Comparison of ENCODE assay signal across 1 cellular context in the genomic region with DNA sequence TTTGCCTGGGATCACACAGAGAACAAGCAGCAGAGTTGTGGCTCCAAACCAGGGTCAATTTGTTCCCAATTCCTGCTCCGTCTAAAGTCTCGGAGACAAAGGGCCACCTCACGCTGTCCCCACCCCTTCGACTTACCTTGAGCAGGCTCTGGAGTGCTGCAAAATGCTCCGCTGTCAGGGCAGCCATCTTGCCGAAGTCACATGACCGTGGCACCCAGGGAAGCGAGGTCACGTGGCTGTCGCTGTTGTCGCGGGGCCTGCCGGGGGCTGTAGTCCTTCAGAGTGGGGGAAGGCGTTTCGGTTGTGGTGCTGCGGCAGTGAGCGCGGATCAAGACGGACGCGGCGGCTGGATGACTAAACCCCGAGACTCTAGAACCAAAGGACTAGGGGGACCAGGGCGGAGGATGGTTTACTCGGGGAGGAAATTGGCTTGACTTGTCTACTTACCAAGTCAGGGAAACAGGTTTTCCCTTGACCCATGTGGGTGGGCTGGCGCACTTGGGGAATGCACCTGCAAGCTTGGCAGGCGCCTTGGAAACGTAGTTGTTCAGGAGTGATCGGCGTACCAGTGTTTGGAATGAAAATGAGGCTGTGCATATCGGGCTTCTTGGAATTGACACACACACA.
TF ChIP-seq lines count a peak whose summit lies in the region.

A gene (minus strand): TSS at position 199 of the 627 bp plus-strand sequence. CDS start 12 bp downstream, at position 187.

TF ChIP-seq in GM12878, 131 proteins besides CTCF, POLR2A, EP300 and RAD21 (continued from another document):
- peak; percentile 91; the same call in 1 of the 2 replicates for TF ChIP-seq STAT1 (conservative IDR thresholded peaks at IDR 0.05)
- TF ChIP-seq ATF7 (IDR thresholded peaks at IDR 0.05; ENCODE audit: low read depth), result peak; percentile 30; the same call in 1 of the 2 replicates
- no peak for TF ChIP-seq MYC (IDR thresholded peaks at IDR 0.05; ENCODE audit: insufficient read depth, insufficient read length, insufficient replicate concordance, low read length, severe bottlenecking)
- TF ChIP-seq, protein P1, sequence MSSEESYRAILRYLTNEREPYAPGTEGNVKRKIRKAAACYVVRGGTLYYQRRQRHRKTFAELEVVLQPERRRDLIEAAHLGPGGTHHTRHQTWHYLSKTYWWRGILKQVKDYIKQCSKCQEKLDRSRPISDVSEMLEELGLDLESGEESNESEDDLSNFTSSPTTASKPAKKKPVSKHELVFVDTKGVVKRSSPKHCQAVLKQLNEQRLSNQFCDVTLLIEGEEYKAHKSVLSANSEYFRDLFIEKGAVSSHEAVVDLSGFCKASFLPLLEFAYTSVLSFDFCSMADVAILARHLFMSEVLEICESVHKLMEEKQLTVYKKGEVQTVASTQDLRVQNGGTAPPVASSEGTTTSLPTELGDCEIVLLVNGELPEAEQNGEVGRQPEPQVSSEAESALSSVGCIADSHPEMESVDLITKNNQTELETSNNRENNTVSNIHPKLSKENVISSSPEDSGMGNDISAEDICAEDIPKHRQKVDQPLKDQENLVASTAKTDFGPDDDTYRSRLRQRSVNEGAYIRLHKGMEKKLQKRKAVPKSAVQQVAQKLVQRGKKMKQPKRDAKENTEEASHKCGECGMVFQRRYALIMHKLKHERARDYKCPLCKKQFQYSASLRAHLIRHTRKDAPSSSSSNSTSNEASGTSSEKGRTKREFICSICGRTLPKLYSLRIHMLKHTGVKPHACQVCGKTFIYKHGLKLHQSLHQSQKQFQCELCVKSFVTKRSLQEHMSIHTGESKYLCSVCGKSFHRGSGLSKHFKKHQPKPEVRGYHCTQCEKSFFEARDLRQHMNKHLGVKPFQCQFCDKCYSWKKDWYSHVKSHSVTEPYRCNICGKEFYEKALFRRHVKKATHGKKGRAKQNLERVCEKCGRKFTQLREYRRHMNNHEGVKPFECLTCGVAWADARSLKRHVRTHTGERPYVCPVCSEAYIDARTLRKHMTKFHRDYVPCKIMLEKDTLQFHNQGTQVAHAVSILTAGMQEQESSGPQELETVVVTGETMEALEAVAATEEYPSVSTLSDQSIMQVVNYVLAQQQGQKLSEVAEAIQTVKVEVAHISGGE (CRISPR knock-in tag; IDR thresholded peaks at IDR 0.05), result peak; percentile 50; the same call in 1 of the 2 replicates
- TF ChIP-seq ZZZ3 (IDR thresholded peaks at IDR 0.05; ENCODE audit: control insufficient read depth, insufficient read length, low read depth), result no peak
- no peak for TF ChIP-seq LARP7 (IDR thresholded peaks at IDR 0.05)
- no peak for TF ChIP-seq STAT3 (IDR thresholded peaks at IDR 0.05; ENCODE audit: low read depth, low read length)
- peak; percentile 79 for TF ChIP-seq RELA (IDR thresholded peaks at IDR 0.05; ENCODE audit: borderline replicate concordance, partially characterized antibody)
- peak; percentile 72 for TF ChIP-seq NR2C1 (IDR thresholded peaks at IDR 0.05)
- peak; percentile 95 for TF ChIP-seq CREM (IDR thresholded peaks at IDR 0.05; ENCODE audit: low read depth)
- peak; percentile 66; the same call in 1 of the 3 replicates for TF ChIP-seq POU2F2 (IDR thresholded peaks at IDR 0.05; ENCODE audit: borderline replicate concordance, low read depth, low read length)
- TF ChIP-seq ZNF207 (IDR thresholded peaks at IDR 0.05; ENCODE audit: borderline replicate concordance), result 0 out of 2 replicates have a peak, but pooled peaks have one; percentile 54
- TF ChIP-seq, protein P2, sequence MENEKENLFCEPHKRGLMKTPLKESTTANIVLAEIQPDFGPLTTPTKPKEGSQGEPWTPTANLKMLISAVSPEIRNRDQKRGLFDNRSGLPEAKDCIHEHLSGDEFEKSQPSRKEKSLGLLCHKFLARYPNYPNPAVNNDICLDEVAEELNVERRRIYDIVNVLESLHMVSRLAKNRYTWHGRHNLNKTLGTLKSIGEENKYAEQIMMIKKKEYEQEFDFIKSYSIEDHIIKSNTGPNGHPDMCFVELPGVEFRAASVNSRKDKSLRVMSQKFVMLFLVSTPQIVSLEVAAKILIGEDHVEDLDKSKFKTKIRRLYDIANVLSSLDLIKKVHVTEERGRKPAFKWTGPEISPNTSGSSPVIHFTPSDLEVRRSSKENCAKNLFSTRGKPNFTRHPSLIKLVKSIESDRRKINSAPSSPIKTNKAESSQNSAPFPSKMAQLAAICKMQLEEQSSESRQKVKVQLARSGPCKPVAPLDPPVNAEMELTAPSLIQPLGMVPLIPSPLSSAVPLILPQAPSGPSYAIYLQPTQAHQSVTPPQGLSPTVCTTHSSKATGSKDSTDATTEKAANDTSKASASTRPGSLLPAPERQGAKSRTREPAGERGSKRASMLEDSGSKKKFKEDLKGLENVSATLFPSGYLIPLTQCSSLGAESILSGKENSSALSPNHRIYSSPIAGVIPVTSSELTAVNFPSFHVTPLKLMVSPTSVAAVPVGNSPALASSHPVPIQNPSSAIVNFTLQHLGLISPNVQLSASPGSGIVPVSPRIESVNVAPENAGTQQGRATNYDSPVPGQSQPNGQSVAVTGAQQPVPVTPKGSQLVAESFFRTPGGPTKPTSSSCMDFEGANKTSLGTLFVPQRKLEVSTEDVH (IDR thresholded peaks at IDR 0.05; ENCODE audit: low read depth, partially characterized antibody), result no peak
- TF ChIP-seq TBL1XR1 (IDR thresholded peaks at IDR 0.05; ENCODE audit: low read depth, low read length), result 0 out of 2 replicates have a peak, but pooled peaks have one; percentile 40
- TF ChIP-seq NBN (IDR thresholded peaks at IDR 0.05), result peak; percentile 79
- TF ChIP-seq HCFC1 (IDR thresholded peaks at IDR 0.05; ENCODE audit: low read length), result peak; percentile 99
- TF ChIP-seq, protein P3, sequence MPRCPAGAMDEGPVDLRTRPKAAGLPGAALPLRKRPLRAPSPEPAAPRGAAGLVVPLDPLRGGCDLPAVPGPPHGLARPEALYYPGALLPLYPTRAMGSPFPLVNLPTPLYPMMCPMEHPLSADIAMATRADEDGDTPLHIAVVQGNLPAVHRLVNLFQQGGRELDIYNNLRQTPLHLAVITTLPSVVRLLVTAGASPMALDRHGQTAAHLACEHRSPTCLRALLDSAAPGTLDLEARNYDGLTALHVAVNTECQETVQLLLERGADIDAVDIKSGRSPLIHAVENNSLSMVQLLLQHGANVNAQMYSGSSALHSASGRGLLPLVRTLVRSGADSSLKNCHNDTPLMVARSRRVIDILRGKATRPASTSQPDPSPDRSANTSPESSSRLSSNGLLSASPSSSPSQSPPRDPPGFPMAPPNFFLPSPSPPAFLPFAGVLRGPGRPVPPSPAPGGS (IDR thresholded peaks at IDR 0.05; ENCODE audit: borderline replicate concordance, insufficient read depth, low read depth, low read length, poor library complexity, severe bottlenecking), result no peak
- peak; percentile 82 for TF ChIP-seq TCF12 (IDR thresholded peaks at IDR 0.05; ENCODE audit: low read depth, low read length)
- TF ChIP-seq RAD51 (IDR thresholded peaks at IDR 0.05), result peak; percentile 100
- TF ChIP-seq GATAD2B (conservative IDR thresholded peaks at IDR 0.05; ENCODE audit: low read depth), result 0 out of 2 replicates have a peak, but pooled peaks have one; percentile 35
- peak in 1 of 2 experiments; percentile 12; a peak in 1 of 3 replicates for TF ChIP-seq EGR1 (IDR thresholded peaks at IDR 0.05; ENCODE audit: borderline replicate concordance in 1 of 2, low read depth in 2 of 2, low read length in 2 of 2)
- TF ChIP-seq RUNX3 (IDR thresholded peaks at IDR 0.05; ENCODE audit: low read length), result peak; percentile 32
- TF ChIP-seq, protein P4, sequence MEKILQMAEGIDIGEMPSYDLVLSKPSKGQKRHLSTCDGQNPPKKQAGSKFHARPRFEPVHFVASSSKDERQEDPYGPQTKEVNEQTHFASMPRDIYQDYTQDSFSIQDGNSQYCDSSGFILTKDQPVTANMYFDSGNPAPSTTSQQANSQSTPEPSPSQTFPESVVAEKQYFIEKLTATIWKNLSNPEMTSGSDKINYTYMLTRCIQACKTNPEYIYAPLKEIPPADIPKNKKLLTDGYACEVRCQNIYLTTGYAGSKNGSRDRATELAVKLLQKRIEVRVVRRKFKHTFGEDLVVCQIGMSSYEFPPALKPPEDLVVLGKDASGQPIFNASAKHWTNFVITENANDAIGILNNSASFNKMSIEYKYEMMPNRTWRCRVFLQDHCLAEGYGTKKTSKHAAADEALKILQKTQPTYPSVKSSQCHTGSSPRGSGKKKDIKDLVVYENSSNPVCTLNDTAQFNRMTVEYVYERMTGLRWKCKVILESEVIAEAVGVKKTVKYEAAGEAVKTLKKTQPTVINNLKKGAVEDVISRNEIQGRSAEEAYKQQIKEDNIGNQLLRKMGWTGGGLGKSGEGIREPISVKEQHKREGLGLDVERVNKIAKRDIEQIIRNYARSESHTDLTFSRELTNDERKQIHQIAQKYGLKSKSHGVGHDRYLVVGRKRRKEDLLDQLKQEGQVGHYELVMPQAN (conservative IDR thresholded peaks at IDR 0.05), result peak; percentile 98
- TF ChIP-seq RB1 (IDR thresholded peaks at IDR 0.05; ENCODE audit: borderline replicate concordance), result peak; percentile 61; the same call in 1 of the 2 replicates
- TF ChIP-seq HDGF (IDR thresholded peaks at IDR 0.05), result no peak
- no peak for TF ChIP-seq MYB (IDR thresholded peaks at IDR 0.05; ENCODE audit: borderline replicate concordance, low read depth, low read length)
- TF ChIP-seq BMI1 (IDR thresholded peaks at IDR 0.05; ENCODE audit: borderline replicate concordance), result no peak
- no peak for TF ChIP-seq ZNF217 (IDR thresholded peaks at IDR 0.05)
- TF ChIP-seq, protein P5, sequence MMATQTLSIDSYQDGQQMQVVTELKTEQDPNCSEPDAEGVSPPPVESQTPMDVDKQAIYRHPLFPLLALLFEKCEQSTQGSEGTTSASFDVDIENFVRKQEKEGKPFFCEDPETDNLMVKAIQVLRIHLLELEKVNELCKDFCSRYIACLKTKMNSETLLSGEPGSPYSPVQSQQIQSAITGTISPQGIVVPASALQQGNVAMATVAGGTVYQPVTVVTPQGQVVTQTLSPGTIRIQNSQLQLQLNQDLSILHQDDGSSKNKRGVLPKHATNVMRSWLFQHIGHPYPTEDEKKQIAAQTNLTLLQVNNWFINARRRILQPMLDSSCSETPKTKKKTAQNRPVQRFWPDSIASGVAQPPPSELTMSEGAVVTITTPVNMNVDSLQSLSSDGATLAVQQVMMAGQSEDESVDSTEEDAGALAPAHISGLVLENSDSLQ (IDR thresholded peaks at IDR 0.05), result peak; percentile 76
- TF ChIP-seq, protein P6, sequence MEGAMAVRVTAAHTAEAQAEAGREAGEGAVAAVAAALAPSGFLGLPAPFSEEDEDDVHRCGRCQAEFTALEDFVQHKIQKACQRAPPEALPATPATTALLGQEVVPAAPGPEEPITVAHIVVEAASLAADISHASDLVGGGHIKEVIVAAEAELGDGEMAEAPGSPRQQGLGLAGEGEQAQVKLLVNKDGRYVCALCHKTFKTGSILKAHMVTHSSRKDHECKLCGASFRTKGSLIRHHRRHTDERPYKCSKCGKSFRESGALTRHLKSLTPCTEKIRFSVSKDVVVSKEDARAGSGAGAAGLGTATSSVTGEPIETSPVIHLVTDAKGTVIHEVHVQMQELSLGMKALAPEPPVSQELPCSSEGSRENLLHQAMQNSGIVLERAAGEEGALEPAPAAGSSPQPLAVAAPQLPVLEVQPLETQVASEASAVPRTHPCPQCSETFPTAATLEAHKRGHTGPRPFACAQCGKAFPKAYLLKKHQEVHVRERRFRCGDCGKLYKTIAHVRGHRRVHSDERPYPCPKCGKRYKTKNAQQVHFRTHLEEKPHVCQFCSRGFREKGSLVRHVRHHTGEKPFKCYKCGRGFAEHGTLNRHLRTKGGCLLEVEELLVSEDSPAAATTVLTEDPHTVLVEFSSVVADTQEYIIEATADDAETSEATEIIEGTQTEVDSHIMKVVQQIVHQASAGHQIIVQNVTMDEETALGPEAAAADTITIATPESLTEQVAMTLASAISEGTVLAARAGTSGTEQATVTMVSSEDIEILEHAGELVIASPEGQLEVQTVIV (IDR thresholded peaks at IDR 0.05; ENCODE audit: borderline replicate concordance, partially characterized antibody), result no peak
- TF ChIP-seq EED (IDR thresholded peaks at IDR 0.05; ENCODE audit: low read depth), result no peak
- no peak for TF ChIP-seq CHD1 (IDR thresholded peaks at IDR 0.05; ENCODE audit: low read depth, low read length)
- TF ChIP-seq HDAC2 (IDR thresholded peaks at IDR 0.05), result peak; percentile 84; the same call in 1 of the 2 replicates
- TF ChIP-seq SUPT20H (IDR thresholded peaks at IDR 0.05; ENCODE audit: borderline replicate concordance, control insufficient read depth, low read depth, low read length), result no peak
- peak; percentile 23; the same call in 1 of the 2 replicates for TF ChIP-seq IRF4 (IDR thresholded peaks at IDR 0.05; ENCODE audit: low read depth, low read length)
- TF ChIP-seq FOXK2 (IDR thresholded peaks at IDR 0.05), result peak; percentile 76
- peak; percentile 84 for TF ChIP-seq MEF2B (IDR thresholded peaks at IDR 0.05; ENCODE audit: partially characterized antibody, poor library complexity, severe bottlenecking)
- peak; percentile 94 for TF ChIP-seq SIX5 (IDR thresholded peaks at IDR 0.05; ENCODE audit: low read depth, low read length, severe bottlenecking)
- TF ChIP-seq FOS (IDR thresholded peaks at IDR 0.05; ENCODE audit: borderline replicate concordance, extremely low read depth, insufficient read length), result peak; percentile 82
TF ChIP-seq in GM12878: peak in this region for 50.
